18 cellular contexts compared by ENCODE assay signal in genomic region chr5:175659546-175660248, GRCh38. TPM values are rescaled to one million over a fixed set of nuclear protein-coding genes. Genes with fewer than 3 reads are reported as not detected.
DNase-seq lines count a peak whose midpoint lies in the region; ATAC-seq and TF ChIP-seq lines count a peak whose summit lies in the region.
"Had no signal": no experiment of that assay in that cellular context is flagged by ENCODE, and none has a peak within 500 bp of the region (broad histone marks: within the 10 kb centered on the region; RNA-seq: fewer than 3 reads in every experiment).

No MANE protein-coding gene starts in this region.

- H3K36me3 ChIP-seq in heart right ventricle (peaks cover 0 to 8% (median 0%) of the 10 kb centered on the region in 9 donors), hepatocyte (replicated peaks; ENCODE audit: insufficient read depth, low read depth) (no peaks in the 10 kb centered on the region), Karpas-422 (ENCODE audit: insufficient read depth, low read length) (no peaks in the 10 kb centered on the region)
- H3K36me3 ChIP-seq: breast epithelium, thoracic aorta had no signal

- H3K9me2 ChIP-seq in hepatocyte (replicated peaks; ENCODE audit: insufficient read depth) (no peaks in the 10 kb centered on the region), Karpas-422 (replicated peaks; ENCODE audit: insufficient read depth, low read length) (no peaks in the 10 kb centered on the region)

- peaks cover 0 to 35% (median 10%) of the 10 kb centered on the region in 7 donors for H3K27me3 ChIP-seq in heart right ventricle
- H3K27me3 ChIP-seq in hepatocyte = peaks cover 38% of the 10 kb centered on the region
- H3K27me3 ChIP-seq in Karpas-422 (ENCODE audit: low read length) = no peaks in the 10 kb centered on the region

- H3K4me3 ChIP-seq in heart right ventricle = peak overlapping the region in 6 of 10 donors; percentile 68 to 80 (median 72)
- no peak overlapping the region for H3K4me3 ChIP-seq in hepatocyte
- no peak overlapping the region for H3K4me3 ChIP-seq in Karpas-422 (ENCODE audit: low read length)

- no peak for TF ChIP-seq CTCF in heart right ventricle (IDR thresholded peaks at IDR 0.05)
- TF ChIP-seq CTCF in hepatocyte (IDR thresholded peaks at IDR 0.05; ENCODE audit: poor library complexity) = no peak

- H4K20me1 ChIP-seq in hepatocyte (ENCODE audit: insufficient read depth, poor library complexity, severe bottlenecking) (no peaks in the 10 kb centered on the region), Karpas-422 (ENCODE audit: insufficient read depth, low read depth, low read length) (no peaks in the 10 kb centered on the region)

- H3K79me2 ChIP-seq in hepatocyte = peaks cover 3% of the 10 kb centered on the region
- H3K79me2 ChIP-seq in Karpas-422 (ENCODE audit: low read length) = no peaks in the 10 kb centered on the region

- ATAC-seq in heart right ventricle = peak in 4 of 8 donors; percentile 27 to 45 (median 40)
- ATAC-seq in Right ventricle myocardium inferior = no peak
- ATAC-seq: SK-N-SH treated with all-trans-retinoic acid at 6 μM for 48 hours had no signal

- DNase-seq in heart right ventricle (no peak), Right ventricle myocardium inferior (ENCODE audit: missing footprints) (no peak), NCI-H82 treated with DMSO at 0.1 percent for 48 hours (lab: John Stamatoyannopoulos, UW; ENCODE audit: unreplicated experiment) (peak; percentile 63), hepatocyte (ENCODE audit: low spot score) (peak; percentile 26), NCI-H187 treated with DMSO at 0.1 percent for 48 hours (lab: John Stamatoyannopoulos, UW) (no peak), Karpas-422 (no peak), COLO668 (lab: John Stamatoyannopoulos, UW; ENCODE audit: unreplicated experiment) (no peak)
- peak; percentile 45 for DNase-seq in stimulated activated CD8-positive, alpha-beta memory T cell treated with anti-CD3 and anti-CD28 coated beads, Interleukin-4, amount 100 ng/mL, for 48 hours
- DNase-seq: DMS79, NCI-H1417 treated with DMSO at 0.1 percent for 48 hours, NCI-H226, occipital lobe had no signal

- intact Hi-C loops in heart right ventricle (cut with DNase I) (loop anchor here in 5 of 10 donors (2.0 to 5.0 kb wide), 5 partner anchors 38 to 122 kb away; no protein-coding TSS in a partner anchor), Right ventricle myocardium inferior (cut with DNase I) (loop anchor here (5.0 kb wide), 2 partner anchors 52 to 58 kb away; no protein-coding TSS in a partner anchor)

- WGBS in heart right ventricle, 2 donors = 36 to 48% methylated on average over 13 of the region's 13 CpGs
- 68% methylated on average over 13 of the region's 13 CpGs for WGBS in hepatocyte (ENCODE audit: low lambda C conversion rate, missing lambda C conversion rate)

- peak overlapping the region in 9 of 10 donors; percentile 79 to 93 (median 87) for H3K27ac ChIP-seq in heart right ventricle
- no peak overlapping the region for H3K27ac ChIP-seq in hepatocyte
- no peak overlapping the region for H3K27ac ChIP-seq in Karpas-422 (ENCODE audit: low read length)
- H3K27ac ChIP-seq: thoracic aorta, VCaP had no signal

- H3K9me3 ChIP-seq in heart right ventricle = no peaks in the 10 kb centered on the region
- H3K9me3 ChIP-seq in hepatocyte (ENCODE audit: low read depth) = no peaks in the 10 kb centered on the region
- no peaks in the 10 kb centered on the region for H3K9me3 ChIP-seq in Karpas-422 (ENCODE audit: low read length)
- H3K9me3 ChIP-seq: breast epithelium, thoracic aorta had no signal

- H2AFZ ChIP-seq in hepatocyte = no peak overlapping the region
- H2AFZ ChIP-seq in Karpas-422 (ENCODE audit: low read length) = no peak overlapping the region

- H3K4me1 ChIP-seq in heart right ventricle (peaks cover 0 to 72% (median 21%) of the 10 kb centered on the region in 9 donors), hepatocyte (ENCODE audit: insufficient read depth) (no peaks in the 10 kb centered on the region), Karpas-422 (ENCODE audit: low read length) (no peaks in the 10 kb centered on the region)
- H3K4me1 ChIP-seq: breast epithelium had no signal

- H3K4me2 ChIP-seq in hepatocyte = no peak overlapping the region
- no peak overlapping the region for H3K4me2 ChIP-seq in Karpas-422 (ENCODE audit: low read depth, low read length, poor library complexity, severe bottlenecking)

- no peak overlapping the region for H3K9ac ChIP-seq in Karpas-422 (ENCODE audit: low read length)

RNA-seq across cellular contexts. Expression of gene HRH2, which starts 1.8 kb away (rescaled TPM):
- 10 to 100 TPM; 36.5 to 78.7 (median 52.8) TPM for total RNA-seq in heart right ventricle
- polyA plus RNA-seq in heart right ventricle = 10 to 100 TPM; 12.2 to 24.8 TPM
- total RNA-seq in Right ventricle myocardium inferior = 46.6 TPM
- 1.9 and 2.5 TPM in 2 replicates for total RNA-seq in hepatocyte
- polyA plus RNA-seq in hepatocyte = 2.2 and 2.4 TPM in 2 replicates
- not detected in 2 replicates for total RNA-seq in Karpas-422 (2014; rRNA removed; shearing (Covaris generic); ENCODE audit: low replicate concordance)
- total RNA-seq: fibroblast of villous mesenchyme, lung microvascular endothelial cell had no signal

Comparison
In these comparisons a context has a peak if more than half of its experiments do, and no peak if none do; other contexts are left out.
1. DNase-seq: peak in NCI-H82 treated with DMSO at 0.1 percent for 48 hours (single experiment), hepatocyte (single experiment) and stimulated activated CD8-positive, alpha-beta memory T cell treated with anti-CD3 and anti-CD28 coated beads, Interleukin-4, amount 100 ng/mL, for 48 hours (single experiment); none in heart right ventricle (0 of 2), Right ventricle myocardium inferior (single experiment), NCI-H187 treated with DMSO at 0.1 percent for 48 hours (single experiment), Karpas-422 (single experiment) and COLO668 (single experiment).
2. H3K27ac ChIP-seq: peak in heart right ventricle (9 of 10); none in hepatocyte (single experiment) and Karpas-422 (single experiment).
3. H3K4me3 ChIP-seq: peak in heart right ventricle (6 of 10); none in hepatocyte (single experiment) and Karpas-422 (single experiment).
4. RNA of gene HRH2, which starts 1.8 kb away (total RNA-seq): 36.5 to 78.7 TPM in heart right ventricle and 46.6 TPM in Right ventricle myocardium inferior (single experiment); 1.9 to 2.5 TPM in hepatocyte and not detected in Karpas-422; every median in the first group is over 10 times any median in the second.